In genomic region chr5:169867347-169867746, GRCh38 we compare ENCODE assay signal across 25 cellular contexts.
"Had no signal": no experiment of that assay in that cellular context is flagged by ENCODE, and none has a peak within 500 bp of the region (broad histone marks: within the 10 kb centered on the region; RNA-seq: fewer than 3 reads in every experiment).

No MANE protein-coding gene starts in this region.

- ATAC-seq: effector memory CD8-positive, alpha-beta T cell; esophagus mucosa; gastrocnemius medialis; heart right ventricle; left cardiac atrium; left lung; left ventricle myocardium superior; lower lobe of right lung; mucosa of descending colon; naive thymus-derived CD4-positive, alpha-beta T cell had no signal

- H3K4me1 ChIP-seq: colonic mucosa, esophagus squamous epithelium, gastrocnemius medialis, left lung, lower lobe of right lung had no signal

- H3K27me3 ChIP-seq: colonic mucosa, esophagus squamous epithelium, gastrocnemius medialis, left lung had no signal

- H3K9me3 ChIP-seq: colonic mucosa, esophagus squamous epithelium, gastrocnemius medialis, heart right ventricle, left lung, lower lobe of right lung, mucosa of descending colon had no signal

- H3K4me3 Mint-ChIP-seq: dendritic cell treated with granulocyte-macrophage colony-stimulating factor and Interleukin-4, amounts not matched to agents 40 ng/mL and 50 ng/mL, for 4 days; effector memory CD8-positive, alpha-beta T cell; endodermal cell; mesothelial cell of epicardium had no signal

- H3K27ac ChIP-seq: colonic mucosa, epithelial cell of prostate, esophagus squamous epithelium, gastrocnemius medialis, heart right ventricle, left lung, lower lobe of right lung had no signal

- H3K27me3 Mint-ChIP-seq: dendritic cell treated with granulocyte-macrophage colony-stimulating factor and Interleukin-4, amounts not matched to agents 40 ng/mL and 50 ng/mL, for 4 days; effector memory CD8-positive, alpha-beta T cell; naive thymus-derived CD4-positive, alpha-beta T cell had no signal

- H3K9me3 Mint-ChIP-seq: dendritic cell treated with granulocyte-macrophage colony-stimulating factor and Interleukin-4, amounts not matched to agents 40 ng/mL and 50 ng/mL, for 4 days; effector memory CD8-positive, alpha-beta T cell; endodermal cell; mesothelial cell of epicardium had no signal

- H3K27ac Mint-ChIP-seq: dendritic cell treated with granulocyte-macrophage colony-stimulating factor and Interleukin-4, amounts not matched to agents 40 ng/mL and 50 ng/mL, for 4 days; effector memory CD8-positive, alpha-beta T cell; endodermal cell; mesothelial cell of epicardium; naive thymus-derived CD4-positive, alpha-beta T cell had no signal

- DNase-seq: colonic mucosa; cortex of kidney; effector CD8-positive, alpha-beta T cell; effector memory CD8-positive, alpha-beta T cell; endodermal cell; erythroblast; esophagus squamous epithelium; foreskin fibroblast; foreskin melanocyte; gastrocnemius medialis; glutamatergic neuron; head of caudate nucleus; heart right ventricle; hippocampal formation; left cardiac atrium; left lung; left ventricle myocardium superior; lower lobe of right lung; mesenchymal stem cell; mucosa of descending colon; naive thymus-derived CD4-positive, alpha-beta T cell had no signal

- H3K36me3 Mint-ChIP-seq: mesothelial cell of epicardium had no signal
